9 cellular contexts compared by ENCODE assay signal in the genomic region with DNA sequence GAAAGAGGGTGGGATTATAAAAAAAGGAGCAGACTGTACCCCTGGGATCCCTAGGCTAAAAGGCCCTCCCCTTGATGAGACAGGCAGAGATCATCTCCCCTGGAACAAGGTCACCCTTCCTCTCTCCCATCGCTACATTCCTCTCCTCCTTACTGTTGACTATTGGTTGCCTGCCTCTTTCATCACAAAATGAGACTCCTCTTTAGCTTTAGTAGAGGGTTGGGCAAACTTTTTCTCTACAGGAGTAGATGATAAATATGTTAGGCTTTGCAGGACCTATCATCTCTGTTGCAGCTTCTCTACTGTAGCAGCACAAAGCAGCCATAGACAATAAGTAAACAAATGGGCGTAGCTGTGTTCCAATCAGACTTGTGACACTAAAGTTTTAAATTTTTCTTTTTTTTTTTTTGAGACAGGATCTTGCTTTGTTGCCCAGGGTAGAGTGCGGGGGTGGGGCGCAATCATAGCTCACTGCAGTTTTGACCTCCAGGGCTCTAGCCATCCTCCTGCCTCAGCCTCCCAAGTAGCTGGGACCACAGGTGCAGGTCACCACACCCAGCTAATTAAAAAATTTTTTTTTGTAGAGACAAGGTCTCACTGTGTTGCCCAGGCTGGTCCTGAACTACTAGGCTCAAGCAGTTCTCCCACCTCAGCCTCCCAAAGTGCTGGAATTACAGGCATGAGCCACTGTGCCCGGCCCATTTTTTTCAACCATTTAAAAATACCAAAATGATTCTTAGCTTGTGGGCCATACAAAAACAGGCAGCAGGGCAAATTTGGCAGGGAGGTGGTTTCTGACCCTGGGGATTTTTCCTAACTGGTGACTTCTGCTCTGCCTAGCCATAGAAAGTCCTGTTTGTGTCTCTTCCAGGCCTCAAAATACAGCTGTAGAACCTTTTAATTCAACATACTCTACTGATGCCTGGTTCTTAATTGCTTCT. TPM values are rescaled to one million over a fixed set of nuclear protein-coding genes. Genes with fewer than 3 reads are reported as not detected.
DNase-seq lines count a peak whose midpoint lies in the region; ATAC-seq and TF ChIP-seq lines count a peak whose summit lies in the region.
"Had no signal": no experiment of that assay in that cellular context is flagged by ENCODE, and none has a peak within 500 bp of the region (broad histone marks: within the 10 kb centered on the region; RNA-seq: fewer than 3 reads in every experiment).

No MANE protein-coding gene starts in this region.

- H3K27me3 Mint-ChIP-seq in naive thymus-derived CD8-positive, alpha-beta T cell: no peaks in the 10 kb centered on the region

- no peaks in the 10 kb centered on the region for H3K27me3 ChIP-seq in colonic mucosa

- H3K4me3 Mint-ChIP-seq in naive thymus-derived CD8-positive, alpha-beta T cell: peak overlapping the region; percentile 92 to 100 (median 96)

- no peaks in the 10 kb centered on the region for H3K9me3 ChIP-seq in colonic mucosa

- H3K36me3 Mint-ChIP-seq in naive thymus-derived CD8-positive, alpha-beta T cell: peaks cover 0 to 5% (median 0%) of the 10 kb centered on the region in 3 donors

- peak overlapping the region; percentile 97 to 100 (median 99) for H3K27ac Mint-ChIP-seq in naive thymus-derived CD8-positive, alpha-beta T cell

- H3K4me3 ChIP-seq in AG10803 (ENCODE audit: low read length) (no peak overlapping the region), colonic mucosa (no peak overlapping the region)

- no peaks in the 10 kb centered on the region for H3K36me3 ChIP-seq in colonic mucosa

- peak; percentile 78 for DNase-seq in AG10803 (ENCODE audit: low read depth)
- peak; percentile 66 for DNase-seq in NAMALWA (ENCODE audit: low spot score)
- no peak for DNase-seq in colonic mucosa
- DNase-seq in naive thymus-derived CD8-positive, alpha-beta T cell: peak in 3 of 10 donors; percentile 45 to 50 (median 49)
- DNase-seq in germinal center (ENCODE audit: low spot score): no peak
- no peak for DNase-seq in NCI-H187 (lab: John Stamatoyannopoulos, UW)
- no peak for DNase-seq in ecto neural progenitor cell (ENCODE audit: low spot score)
- DNase-seq: OCI-M1 had no signal

- H3K4me1 ChIP-seq in colonic mucosa: peaks cover 46% of the 10 kb centered on the region

- H3K9ac ChIP-seq in colonic mucosa (ENCODE audit: low read depth in 2 of 2, low read length in 2 of 2): peak overlapping the region; percentile 48 to 98

- intact Hi-C loops in colonic mucosa (cut with DNase I): loop anchor here (10.0 kb wide), 1 partner anchor 360 kb away; a partner anchor contains a TSS

- peaks cover 46 to 84% (median 79%) of the 10 kb centered on the region in 4 donors for H3K4me1 Mint-ChIP-seq in naive thymus-derived CD8-positive, alpha-beta T cell

- POLR2A ChIA-PET in naive thymus-derived CD8-positive, alpha-beta T cell (lab: Charles Lee): interaction anchor here (0.5 to 16.2 kb wide), 12 partner anchors 14 to 677 kb away, joined by 3 to 1195 read pairs (median 10); a partner anchor contains a TSS

- H3K27ac ChIP-seq in colonic mucosa: peak overlapping the region; percentile 98

- H3K9me3 Mint-ChIP-seq in naive thymus-derived CD8-positive, alpha-beta T cell: no peaks in the 10 kb centered on the region

- TF ChIP-seq CTCF in AG10803 (conservative IDR thresholded peaks at IDR 0.05; ENCODE audit: low read length) (no peak), colonic mucosa (IDR thresholded peaks at IDR 0.05) (no peak)

- no peak for ATAC-seq in naive thymus-derived CD8-positive, alpha-beta T cell
- no peak for ATAC-seq in GM18517 (IDR thresholded peaks at IDR 0.05; ENCODE audit: unreplicated experiment)

RNA-seq across cellular contexts. Expression of a gene that starts 15.1 kb away (rescaled TPM):
- 100 to 1,000 TPM; 151 to 285 TPM for total RNA-seq in colonic mucosa
- 100 to 1,000 TPM; 291 TPM for total RNA-seq in naive thymus-derived CD8-positive, alpha-beta T cell
- polyA plus RNA-seq in naive thymus-derived CD8-positive, alpha-beta T cell: 100 to 1,000 TPM; 125 to 170 (median 146) TPM

RNA-seq across cellular contexts. Expression of a gene that starts 15.1 kb away (rescaled TPM):
- 1 to 10 TPM; 4.9 to 6.3 TPM for total RNA-seq in colonic mucosa
- under 1 TPM; 0.16 to 0.29 TPM for total RNA-seq in naive thymus-derived CD8-positive, alpha-beta T cell
- polyA plus RNA-seq in naive thymus-derived CD8-positive, alpha-beta T cell: under 1 TPM in 1 of 3 donors, not detected in 2; 0.32 TPM

RNA-seq across cellular contexts. Expression of a gene that starts 48.8 kb away (rescaled TPM):
- total RNA-seq in colonic mucosa: not detected
- 1 to 10 TPM in 1 of 2 experiments, not detected in 1; 1.9 TPM for total RNA-seq in naive thymus-derived CD8-positive, alpha-beta T cell
- 1 to 10 TPM in 1 of 3 donors, under 1 TPM in 1, not detected in 1; 0.38 to 1.3 TPM for polyA plus RNA-seq in naive thymus-derived CD8-positive, alpha-beta T cell

RNA-seq across cellular contexts. Expression of a gene that starts 56.4 kb away (rescaled TPM):
- 10 to 100 TPM in 1 of 2 donors, 1 to 10 TPM in 1; 6.3 to 10.5 TPM for total RNA-seq in colonic mucosa
- 1 to 10 TPM; 1.5 to 1.6 TPM for total RNA-seq in naive thymus-derived CD8-positive, alpha-beta T cell
- under 1 TPM in 1 of 3 donors, not detected in 2; 0.17 TPM for polyA plus RNA-seq in naive thymus-derived CD8-positive, alpha-beta T cell

Comparison
In these comparisons a context has a peak if more than half of its experiments do, and no peak if none do; other contexts are left out.
1. DNase-seq: peak in AG10803 (single experiment) and NAMALWA (single experiment); none in colonic mucosa (single experiment), germinal center (single experiment), NCI-H187 (0 of 2) and ecto neural progenitor cell (single experiment).
2. RNA of a gene that starts 15.1 kb away (total RNA-seq): 4.9 to 6.3 TPM in colonic mucosa; 0.16 to 0.29 TPM in naive thymus-derived CD8-positive, alpha-beta T cell; every median in the first group is over 4 times any median in the second.